Comparison of ENCODE assay signal across 18 cellular contexts in the genomic region with DNA sequence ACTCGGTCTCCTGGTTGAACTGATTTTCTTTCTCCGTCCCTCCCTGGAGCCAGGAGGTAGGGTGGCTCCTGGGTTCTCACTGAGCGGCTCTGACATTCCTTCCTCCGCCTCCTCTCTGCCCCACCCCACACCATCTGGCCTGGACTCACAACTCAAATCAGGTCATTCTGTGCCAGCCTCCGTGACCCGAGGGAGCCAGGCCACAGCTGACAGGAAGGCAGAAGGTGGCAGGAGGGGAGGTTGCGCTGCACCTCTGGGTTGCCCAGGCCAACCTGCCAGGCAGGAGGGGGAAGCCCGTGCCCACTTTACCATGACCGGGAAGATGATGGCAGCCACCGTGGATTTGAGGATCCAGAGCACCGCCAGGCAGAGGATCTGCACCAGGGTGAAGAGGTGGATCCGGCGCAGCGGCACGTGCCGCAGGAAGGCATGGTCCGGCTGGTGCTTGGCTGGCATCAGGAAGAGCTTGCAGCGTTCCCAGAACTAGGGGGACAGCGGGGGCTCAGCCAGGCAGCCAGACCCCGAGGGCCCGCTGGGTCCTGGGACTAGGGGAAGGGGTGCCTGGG. TPM values are rescaled to one million over a fixed set of nuclear protein-coding genes. Genes with fewer than 3 reads are reported as not detected.
DNase-seq lines count a peak whose midpoint lies in the region; ATAC-seq and TF ChIP-seq lines count a peak whose summit lies in the region.
"Had no signal": no experiment of that assay in that cellular context is flagged by ENCODE, and none has a peak within 500 bp of the region (broad histone marks: within the 10 kb centered on the region; RNA-seq: fewer than 3 reads in every experiment).

No MANE protein-coding gene starts in this region.

- TF ChIP-seq EP300 in transverse colon (IDR thresholded peaks at IDR 0.05; ENCODE audit: low read depth) = no peak

- 88 to 100% methylated on average over 2 to 16 of the region's 21 CpGs for WGBS in transverse colon (ENCODE audit: low coverage in 1 of 2), 2 donors

- no peak for TF ChIP-seq CTCF in transverse colon (IDR thresholded peaks at IDR 0.05)

- no peak for ATAC-seq in T-helper 17 cell
- ATAC-seq in Right ventricle myocardium superior (ENCODE audit: poor library complexity) = peak; percentile 83
- no peak for ATAC-seq in GM21381 (IDR thresholded peaks at IDR 0.05; ENCODE audit: unreplicated experiment)
- ATAC-seq: activated CD4-positive, CD25-positive, alpha-beta regulatory T cell treated with anti-CD3 and anti-CD28 coated beads, Interleukin-2, amount 50 U/mL, for 24 hours; PC-3 had no signal

- no peak for TF ChIP-seq POLR2A in transverse colon (IDR thresholded peaks at IDR 0.05)

- H3K9me3 ChIP-seq in T-helper 17 cell (ENCODE audit: control insufficient read depth, low read length, poor library complexity, severe bottlenecking) = no peaks in the 10 kb centered on the region
- no peaks in the 10 kb centered on the region for H3K9me3 ChIP-seq in transverse colon
- H3K9me3 ChIP-seq: suprapubic skin had no signal

- H3K4me1 ChIP-seq in transverse colon = no peaks in the 10 kb centered on the region

- H3K36me3 ChIP-seq in transverse colon = no peaks in the 10 kb centered on the region
- H3K36me3 ChIP-seq: suprapubic skin had no signal

- no peaks in the 10 kb centered on the region for H3K36me3 Mint-ChIP-seq in T-helper 17 cell (ENCODE audit: low read depth)

- no peaks in the 10 kb centered on the region for H3K27me3 ChIP-seq in transverse colon
- H3K27me3 ChIP-seq: suprapubic skin had no signal

- H3K4me3 ChIP-seq in transverse colon = no peak overlapping the region
- H3K4me3 ChIP-seq: suprapubic skin had no signal

- peaks cover 2% of the 10 kb centered on the region for H3K4me1 Mint-ChIP-seq in T-helper 17 cell
- H3K4me1 Mint-ChIP-seq: activated naive CD8-positive, alpha-beta T cell treated with anti-CD3 and anti-CD28 coated beads for 36 hours had no signal

- no peaks in the 10 kb centered on the region for H3K27me3 Mint-ChIP-seq in T-helper 17 cell
- H3K27me3 Mint-ChIP-seq: activated naive CD8-positive, alpha-beta T cell treated with anti-CD3 and anti-CD28 coated beads for 36 hours had no signal

- peak; percentile 23 for DNase-seq in ELF-1 (ENCODE audit: low read depth, low spot score)
- DNase-seq in T-helper 17 cell = no peak
- DNase-seq in Right ventricle myocardium superior = peak; percentile 58
- DNase-seq in renal cortical epithelial cell (ENCODE audit: low read depth) = peak; percentile 41
- no peak for DNase-seq in AG08395 (ENCODE audit: low spot score)
- DNase-seq in SIG-M5 treated with dmso at 0.1 percent for 504 hours (lab: John Stamatoyannopoulos, UW; ENCODE audit: unreplicated experiment) = no peak
- no peak for DNase-seq in transverse colon
- DNase-seq: activated CD8-positive, alpha-beta memory T cell treated with anti-CD3 and anti-CD28 coated beads, Interleukin-2, amount 50 U/mL, for 4 hours; activated naive CD8-positive, alpha-beta T cell treated with anti-CD3 and anti-CD28 coated beads for 36 hours; central memory CD4-positive, alpha-beta T cell; hypothalamus; MM.1S; PC-3; SW 1271 had no signal

- no peak overlapping the region for H3K4me3 Mint-ChIP-seq in T-helper 17 cell
- H3K4me3 Mint-ChIP-seq: activated naive CD8-positive, alpha-beta T cell treated with anti-CD3 and anti-CD28 coated beads for 36 hours; neural crest cell had no signal

- peak overlapping the region; percentile 76 for H3K27ac Mint-ChIP-seq in T-helper 17 cell

- in situ Hi-C loops in transverse colon (cut with MboI; ENCODE audit: low pct_ligation_motif_present in 1 of 4, low pct_unique_long_range_greater_than_20kb in 1 of 4, low sequenced_read_pairs in 3 of 4) = no loop called here

- H3K27ac ChIP-seq in transverse colon = no peak overlapping the region
- H3K27ac ChIP-seq: suprapubic skin had no signal

- intact Hi-C loops in Right ventricle myocardium superior (cut with DNase I) (no loop called here), transverse colon (cut with DNase I; ENCODE audit: low total_unique reads) (no loop called here)

RNA-seq across cellular contexts. Expression of gene MTHFD2, which starts 28.3 kb away (rescaled TPM):
- total RNA-seq in T-helper 17 cell = 10 to 100 TPM; 30.8 to 47.5 TPM
- 19.0 TPM for total RNA-seq in Right ventricle myocardium superior
- total RNA-seq in renal cortical epithelial cell = 66.7 and 119 TPM in 2 replicates
- 100 to 1,000 TPM in 1 of 4 donors, 10 to 100 TPM in 2, 1 to 10 TPM in 1; 2.2 to 220 (median 17.8) TPM for total RNA-seq in transverse colon

RNA-seq across cellular contexts. Expression of gene MOB1A, which starts 48.1 kb away (rescaled TPM):
- total RNA-seq in T-helper 17 cell (100 to 1,000 TPM; 138 to 183 TPM), Right ventricle myocardium superior (53.1 TPM), renal cortical epithelial cell (147 and 189 TPM in 2 replicates), transverse colon (10 to 100 TPM; 43.0 to 91.9 (median 68.8) TPM)

Comparison
In these comparisons a context has a peak if more than half of its experiments do, and no peak if none do; other contexts are left out.
1. DNase-seq: peak in ELF-1 (single experiment), Right ventricle myocardium superior (single experiment) and renal cortical epithelial cell (single experiment); none in T-helper 17 cell (0 of 3), AG08395 (single experiment), SIG-M5 treated with dmso at 0.1 percent for 504 hours (single experiment) and transverse colon (single experiment).